34 cellular contexts compared by ENCODE assay signal in the genomic region with DNA sequence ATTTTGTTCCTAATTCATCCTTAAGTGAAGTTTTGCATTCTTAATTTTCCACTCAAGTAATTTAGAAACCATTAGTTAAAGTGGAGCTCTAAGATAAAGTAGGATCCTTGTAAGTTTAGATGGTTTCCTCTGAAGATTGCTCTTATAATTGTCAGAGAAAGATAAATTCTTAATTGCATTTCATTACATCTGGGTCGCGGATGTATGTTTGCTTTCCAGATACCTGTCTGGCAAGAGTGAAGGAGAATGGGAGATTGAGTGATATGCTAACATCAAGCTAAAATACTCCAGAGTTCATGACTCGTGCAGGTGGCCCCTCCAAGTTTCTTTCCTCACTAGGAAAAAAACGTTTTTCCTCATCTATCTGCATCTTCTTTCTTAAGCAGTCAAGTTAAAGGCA.
"Had no signal": no experiment of that assay in that cellular context is flagged by ENCODE, and none has a peak within 500 bp of the region (broad histone marks: within the 10 kb centered on the region; RNA-seq: fewer than 3 reads in every experiment).

No MANE protein-coding gene starts in this region.

- H3K4me3 ChIP-seq: MG63 had no signal

- DNase-seq: Karpas-422, Kasumi-1, MG63, MM.1S, MV-4-11, NCI-H1048, NCI-H1092, NCI-H1092 treated with DMSO at 0.1 percent for 48 hours, NCI-H1105, NCI-H1105 treated with DMSO at 0.1 percent for 48 hours, NCI-H1417, NCI-H1417 treated with DMSO at 0.1 percent for 48 hours, NCI-H1436, NCI-H1436 treated with DMSO at 0.1 percent for 48 hours, NCI-H146, NCI-H1694, NCI-H1694 treated with DMSO at 0.1 percent for 48 hours, NCI-H187, NCI-H187 treated with DMSO at 0.1 percent for 48 hours, NCI-H1930, NCI-H2029, NCI-H2029 treated with DMSO at 0.1 percent for 48 hours, NCI-H2081, NCI-H2081 treated with DMSO at 0.1 percent for 48 hours, NCI-H2107, NCI-H2171, NCI-H2171 treated with DMSO at 0.1 percent for 48 hours, NCI-H2227 treated with DMSO at 0.1 percent for 48 hours, NCI-H226, NCI-H345, NCI-H446, NCI-H446 treated with DMSO at 0.1 percent for 48 hours, NCI-H510A, NCI-H524 had no signal

- H3K9me3 ChIP-seq: MG63 had no signal

- H3K36me3 ChIP-seq: MG63 had no signal
